In the genomic region with DNA sequence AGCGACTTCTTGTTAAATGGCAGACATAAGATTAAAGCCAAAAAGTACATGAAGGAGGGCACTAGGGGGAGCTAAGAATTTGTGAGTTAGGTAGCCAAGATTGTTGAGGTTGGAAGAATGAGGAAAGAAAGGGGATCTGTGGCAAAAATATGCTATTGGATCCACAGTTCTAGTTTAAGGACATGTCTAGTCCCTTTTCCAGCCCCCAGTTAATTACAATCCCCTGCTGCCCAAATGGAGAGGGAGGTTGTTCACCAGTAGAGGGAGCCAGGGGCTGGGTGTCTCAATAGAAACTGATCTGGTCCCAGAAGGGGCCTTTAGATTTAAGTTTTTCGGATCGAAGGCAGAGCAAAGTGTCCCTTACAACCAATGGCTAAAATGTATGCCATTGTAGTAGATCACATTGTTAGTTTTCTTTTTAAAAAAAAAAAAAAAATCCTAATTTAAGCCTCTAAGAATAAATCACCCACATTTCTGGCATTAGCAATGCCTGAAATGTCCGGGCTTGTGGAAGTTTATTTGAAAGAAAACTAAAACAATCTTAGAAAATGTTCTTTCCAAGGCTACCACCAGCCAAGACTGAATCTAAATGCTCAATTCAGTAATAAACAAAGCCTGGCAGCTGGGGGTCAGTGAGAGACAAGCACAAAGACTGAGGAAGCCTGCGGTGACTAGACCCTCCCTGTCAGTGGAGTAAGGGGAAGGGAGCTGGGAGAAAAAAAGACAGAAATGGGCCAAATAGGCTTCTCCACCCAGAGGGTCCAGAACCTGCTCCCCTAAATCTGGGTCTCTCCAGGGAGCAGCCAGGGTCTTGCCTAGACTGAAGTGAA, we compare ENCODE assay signal across 9 cellular contexts. TPM values are rescaled to one million over a fixed set of nuclear protein-coding genes. Genes with fewer than 3 reads are reported as not detected.
DNase-seq lines count a peak whose midpoint lies in the region; TF ChIP-seq lines count a peak whose summit lies in the region.
"Had no signal": no experiment of that assay in that cellular context is flagged by ENCODE, and none has a peak within 500 bp of the region (broad histone marks: within the 10 kb centered on the region; RNA-seq: fewer than 3 reads in every experiment).

No MANE protein-coding gene starts in this region.

- WGBS in urinary bladder, result 53% methylated on average over 5 of the region's 5 CpGs

- no peaks in the 10 kb centered on the region for H3K9me3 ChIP-seq in WERI-Rb-1 (ENCODE audit: severe bottlenecking)

- H3K36me3 ChIP-seq in WERI-Rb-1 (no peaks in the 10 kb centered on the region), urinary bladder (ENCODE audit: insufficient read depth) (no peaks in the 10 kb centered on the region)

- peak; percentile 3 to 29 for DNase-seq in NCI-H524 (lab: John Stamatoyannopoulos, UW)
- no peak for DNase-seq in NCI-H524 treated with DMSO at 0.1 percent for 48 hours (lab: John Stamatoyannopoulos, UW)
- DNase-seq in WERI-Rb-1, result peak; percentile 32
- DNase-seq in iPS-NIHi11 (ENCODE audit: low spot score), result peak; percentile 51
- DNase-seq in NCI-H2171 (lab: John Stamatoyannopoulos, UW), result no peak
- DNase-seq in T-helper 2 cell, result no peak
- DNase-seq in NCI-H128 (lab: John Stamatoyannopoulos, UW; ENCODE audit: unreplicated experiment), result no peak

- H3K4me3 ChIP-seq in WERI-Rb-1 (ENCODE audit: low read depth, low read length), result no peak overlapping the region
- no peak overlapping the region for H3K4me3 ChIP-seq in urinary bladder (ENCODE audit: low read depth, low read length)

- TF ChIP-seq CTCF in WERI-Rb-1 (IDR thresholded peaks at IDR 0.05; ENCODE audit: low read depth, low read length), result peak; percentile 58

- no peak overlapping the region for H3K27ac ChIP-seq in WERI-Rb-1
- peak overlapping the region; percentile 45 for H3K27ac ChIP-seq in urinary bladder (ENCODE audit: low read depth)

- H3K4me1 ChIP-seq in urinary bladder (ENCODE audit: insufficient read depth), result no peaks in the 10 kb centered on the region

- H3K27me3 ChIP-seq in WERI-Rb-1 (ENCODE audit: insufficient read depth, low read depth, severe bottlenecking), result no peaks in the 10 kb centered on the region

RNA-seq across cellular contexts. Expression of gene COL8A1, which starts 7.1 kb away (rescaled TPM):
- 21.1 TPM for total RNA-seq in urinary bladder
- polyA plus RNA-seq in urinary bladder, result 26.4 TPM
- total RNA-seq: CD4-positive, CD25-positive, alpha-beta regulatory T cell had no signal
- polyA plus RNA-seq: CD4-positive, CD25-positive, alpha-beta regulatory T cell had no signal

Comparison
In these comparisons a context has a peak if more than half of its experiments do, and no peak if none do; other contexts are left out.
1. DNase-seq: peak in NCI-H524 (2 of 2), WERI-Rb-1 (single experiment) and iPS-NIHi11 (single experiment); none in NCI-H524 treated with DMSO at 0.1 percent for 48 hours (single experiment), NCI-H2171 (single experiment), T-helper 2 cell (0 of 5) and NCI-H128 (single experiment).